34 cellular contexts compared by ENCODE assay signal in genomic region chr5:113225259-113225658, GRCh38.
"Had no signal": no experiment of that assay in that cellular context is flagged by ENCODE, and none has a peak within 500 bp of the region (broad histone marks: within the 10 kb centered on the region; RNA-seq: fewer than 3 reads in every experiment).

No MANE protein-coding gene starts in this region.

- H3K4me1 Mint-ChIP-seq: activated CD4-positive, alpha-beta T cell treated with anti-CD3 and anti-CD28 coated beads for 36 hours; activated CD4-positive, alpha-beta T cell treated with anti-CD3 and anti-CD28 coated beads, Interleukin-2, amount 10 ng/mL, durations not matched to agents 7 days and 5 days; activated naive CD4-positive, alpha-beta T cell treated with anti-CD3 and anti-CD28 coated beads, Interleukin-2, amount 50 U/mL, for 24 hours; activated naive CD8-positive, alpha-beta T cell treated with anti-CD3 and anti-CD28 coated beads, Interleukin-2, amount 10 ng/mL, durations not matched to agents 7 days and 5 days; IgD-negative memory B cell; T-cell had no signal

- H3K27ac Mint-ChIP-seq: activated CD4-positive, alpha-beta T cell treated with anti-CD3 and anti-CD28 coated beads for 36 hours; activated CD4-positive, alpha-beta T cell treated with anti-CD3 and anti-CD28 coated beads, Interleukin-2, amount 10 ng/mL, durations not matched to agents 7 days and 5 days; activated CD8-positive, alpha-beta T cell treated with anti-CD3 and anti-CD28 coated beads, Interleukin-2, amount 10 ng/mL, durations not matched to agents 7 days and 5 days; activated naive CD4-positive, alpha-beta T cell treated with anti-CD3 and anti-CD28 coated beads, Interleukin-2, amount 50 U/mL, for 24 hours; activated naive CD8-positive, alpha-beta T cell treated with anti-CD3 and anti-CD28 coated beads, Interleukin-2, amount 10 ng/mL, durations not matched to agents 7 days and 5 days; activated T-cell treated with anti-CD3 and anti-CD28 coated beads, Interleukin-2, amount 50 U/mL, for 24 hours; activated T-helper 2 cell treated with anti-CD3 and anti-CD28 coated beads, Interferon-gamma antibody, Interleukin-2, Interleukin-4, amounts not matched to agents 10 μg/mL and 5 μg/mL and 100 μg/mL, durations not matched to agents 14 hours and 24 hours and 36 hours; IgD-negative memory B cell; T-cell had no signal

- H3K4me3 Mint-ChIP-seq: activated CD4-positive, alpha-beta T cell treated with anti-CD3 and anti-CD28 coated beads for 36 hours; activated CD4-positive, alpha-beta T cell treated with anti-CD3 and anti-CD28 coated beads, Interleukin-2, amount 10 ng/mL, durations not matched to agents 7 days and 5 days; activated CD8-positive, alpha-beta T cell treated with anti-CD3 and anti-CD28 coated beads, Interleukin-2, amount 10 ng/mL, durations not matched to agents 7 days and 5 days; activated naive CD4-positive, alpha-beta T cell treated with anti-CD3 and anti-CD28 coated beads, Interleukin-2, amount 50 U/mL, for 24 hours; activated naive CD8-positive, alpha-beta T cell treated with anti-CD3 and anti-CD28 coated beads, Interleukin-2, amount 10 ng/mL, durations not matched to agents 7 days and 5 days; activated T-cell treated with anti-CD3 and anti-CD28 coated beads, Interleukin-2, amount 50 U/mL, for 24 hours; IgD-negative memory B cell; T-cell had no signal

- ATAC-seq: activated CD4-positive, alpha-beta T cell treated with anti-CD3 and anti-CD28 coated beads for 36 hours; activated CD8-positive, alpha-beta T cell treated with anti-CD3 and anti-CD28 coated beads, Interleukin-2, amount 10 ng/mL, durations not matched to agents 7 days and 5 days; body of pancreas; PC-3; SK-N-SH treated with all-trans-retinoic acid at 6 μM for 48 hours; T-cell had no signal

- H3K4me3 ChIP-seq: ascending aorta, body of pancreas, breast epithelium, Peyer's patch had no signal

- H3K27me3 Mint-ChIP-seq: activated T-cell treated with anti-CD3 and anti-CD28 coated beads, Interleukin-2, amount 50 U/mL, for 24 hours had no signal

- H3K9me3 ChIP-seq: ascending aorta, body of pancreas, breast epithelium, Peyer's patch had no signal

- H3K27ac ChIP-seq: ascending aorta, body of pancreas, breast epithelium, Peyer's patch had no signal

- H3K4me1 ChIP-seq: ascending aorta, body of pancreas, breast epithelium, Peyer's patch had no signal

- H3K36me3 ChIP-seq: ascending aorta, breast epithelium, Peyer's patch had no signal

- H3K27me3 ChIP-seq: ascending aorta, body of pancreas, breast epithelium, Peyer's patch had no signal

- DNase-seq: activated CD4-positive, alpha-beta T cell treated with anti-CD3 and anti-CD28 coated beads for 36 hours; activated CD4-positive, alpha-beta T cell treated with anti-CD3 and anti-CD28 coated beads, Interleukin-2, amount 10 ng/mL, durations not matched to agents 7 days and 5 days; activated CD4-positive, alpha-beta T cell treated with anti-CD3 and anti-CD28 coated beads, Interleukin-2, amount 50 U/mL, for 48 hours; activated CD8-positive, alpha-beta T cell treated with anti-CD3 and anti-CD28 coated beads, Interleukin-2, amount 10 ng/mL, durations not matched to agents 7 days and 5 days; activated gamma-delta T cell; activated naive CD4-positive, alpha-beta T cell treated with Interleukin-2 at 50 U/mL for 16 hours; activated naive CD8-positive, alpha-beta T cell treated with anti-CD3 and anti-CD28 coated beads, Interleukin-2, amount 10 ng/mL, durations not matched to agents 7 days and 5 days; activated T-cell treated with anti-CD3 and anti-CD28 coated beads, Interleukin-2, amount 50 U/mL, for 24 hours; amygdala; body of pancreas; Karpas-422; KBM-7; NCI-H1105; NCI-H1417 treated with DMSO at 0.1 percent for 48 hours; NCI-H187 treated with DMSO at 0.1 percent for 48 hours; NCI-H2081 treated with DMSO at 0.1 percent for 48 hours; NCI-H226; NCI-H446 treated with DMSO at 0.1 percent for 48 hours; NCI-H524; NCI-H69; NK-92 treated with Interleukin-12 subunit alpha and Interleukin-12 subunit beta, amount 100 ng/mL, for 24 hours; PC-3; Peyer's patch; RPMI8226; SHP77 treated with DMSO at 0.1 percent for 48 hours; T-cell; T-helper 2 cell; T-helper 9 cell had no signal

- H3K9me3 Mint-ChIP-seq: activated CD4-positive, alpha-beta T cell treated with anti-CD3 and anti-CD28 coated beads, Interleukin-2, amount 10 ng/mL, durations not matched to agents 7 days and 5 days; activated naive CD4-positive, alpha-beta T cell treated with anti-CD3 and anti-CD28 coated beads, Interleukin-2, amount 50 U/mL, for 24 hours; activated naive CD8-positive, alpha-beta T cell treated with anti-CD3 and anti-CD28 coated beads, Interleukin-2, amount 10 ng/mL, durations not matched to agents 7 days and 5 days; activated T-cell treated with anti-CD3 and anti-CD28 coated beads, Interleukin-2, amount 50 U/mL, for 24 hours; activated T-helper 2 cell treated with anti-CD3 and anti-CD28 coated beads, Interferon-gamma antibody, Interleukin-2, Interleukin-4, amounts not matched to agents 10 μg/mL and 5 μg/mL and 100 μg/mL, durations not matched to agents 14 hours and 24 hours and 36 hours; T-cell had no signal

- H3K36me3 Mint-ChIP-seq: activated naive CD8-positive, alpha-beta T cell treated with anti-CD3 and anti-CD28 coated beads, Interleukin-2, amount 10 ng/mL, durations not matched to agents 7 days and 5 days had no signal
